8 cellular contexts compared by ENCODE assay signal in the genomic region with DNA sequence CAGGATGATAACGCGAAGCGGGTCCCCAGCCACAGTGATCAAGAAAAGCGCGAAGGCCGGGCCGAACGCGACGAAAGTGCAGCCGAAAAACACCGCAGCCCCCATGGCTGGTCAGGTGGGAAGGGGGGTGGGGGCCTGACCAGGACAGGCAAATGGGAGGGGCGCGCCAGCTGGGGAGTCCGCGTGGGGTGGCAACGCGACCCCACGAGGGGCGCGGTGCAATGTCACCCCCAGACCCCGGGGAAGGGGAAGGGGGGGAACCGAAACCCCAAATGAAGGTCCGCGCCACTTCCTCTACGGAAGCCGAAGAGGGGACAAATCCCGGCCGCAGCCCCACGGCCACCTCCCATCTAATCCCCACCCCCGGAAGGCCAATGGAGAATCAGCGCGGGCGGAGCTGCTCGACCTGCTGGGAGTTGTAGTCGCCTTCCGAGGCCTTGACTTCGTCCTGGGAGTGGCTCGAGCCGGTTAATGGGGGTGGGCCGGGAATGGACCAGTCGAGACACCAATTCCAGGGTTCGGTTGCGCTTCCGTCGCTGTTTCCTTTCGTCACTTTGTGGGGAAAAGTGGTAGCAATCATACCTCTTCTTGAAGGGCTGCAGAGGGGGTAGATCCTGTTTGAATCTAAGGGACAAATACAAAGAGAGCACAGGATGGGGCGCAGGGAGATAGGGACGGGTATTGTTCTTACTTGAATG. TPM values are rescaled to one million over a fixed set of nuclear protein-coding genes. Genes with fewer than 3 reads are reported as not detected.
DNase-seq lines count a peak whose midpoint lies in the region; ATAC-seq, FAIRE-seq and TF ChIP-seq lines count a peak whose summit lies in the region.

A gene (minus strand): TSS at position 311 of the 698 bp plus-strand sequence. CDS start 206 bp downstream, at position 105.

- peaks cover 9% of the 10 kb centered on the region for H3K4me1 ChIP-seq in keratinocyte (ENCODE audit: control insufficient read depth, extremely low read depth, insufficient read depth, low read length)

- peak within 1 kb of the TSS; percentile 84 for H2AFZ ChIP-seq in keratinocyte (ENCODE audit: control insufficient read depth, low read length)

- no peaks in the 10 kb centered on the region for H4K20me1 ChIP-seq in keratinocyte (ENCODE audit: control insufficient read depth, extremely low read depth, insufficient read depth, low read length)

- no peaks in the 10 kb centered on the region for H3K9me3 ChIP-seq in keratinocyte (ENCODE audit: control insufficient read depth, low read depth, low read length)

- peaks cover 17 to 27% of the 10 kb centered on the region in 2 experiments for H3K36me3 ChIP-seq in keratinocyte (ENCODE audit: control insufficient read depth in 2 of 2, extremely low read depth in 1 of 2, insufficient read depth in 2 of 2, low read length in 2 of 2)

- peak within 1 kb of the TSS; percentile 99 for H3K9ac ChIP-seq in keratinocyte (ENCODE audit: control insufficient read depth, extremely low read depth, insufficient read depth, low read length)

- ATAC-seq in HG03432 (IDR thresholded peaks at IDR 0.05; ENCODE audit: unreplicated experiment), result peak; percentile 91

- no peaks in the 10 kb centered on the region for H3K27me3 ChIP-seq in keratinocyte (ENCODE audit: control insufficient read depth, extremely low read depth, insufficient read depth, low read length)

- no peaks in the 10 kb centered on the region for H3K9me1 ChIP-seq in keratinocyte (ENCODE audit: control insufficient read depth, extremely low read depth, insufficient read depth, low read length)

- H3K79me2 ChIP-seq in keratinocyte (ENCODE audit: control insufficient read depth, insufficient read depth, low read length), result peaks cover 27% of the 10 kb centered on the region

- TF ChIP-seq CTCF in keratinocyte (optimal IDR thresholded peaks at IDR 0.05 in 1 of 3, IDR thresholded peaks at IDR 0.05 in 1 of 3, conservative IDR thresholded peaks at IDR 0.05 in 1 of 3; ENCODE audit: extremely low read depth in 1 of 3, insufficient read depth in 2 of 3, low read length in 3 of 3), result no peak

- dilution Hi-C loops in keratinocyte (cut with MboI; ENCODE audit: extremely low pct_ligation_motif_present, low sequenced_read_pairs), result no loop called here

- TF ChIP-seq POLR2A in GM19193 (IDR thresholded peaks at IDR 0.05; ENCODE audit: extremely low read depth, insufficient read depth, insufficient read length), result peak; percentile 71

- peak within 1 kb of the TSS; percentile 99 for H3K4me2 ChIP-seq in keratinocyte (ENCODE audit: control insufficient read depth, extremely low read depth, insufficient read depth, low read depth, low read length)

- peak within 1 kb of the TSS; percentile 86 to 91 (median 91) for H3K4me3 ChIP-seq in keratinocyte (ENCODE audit: control insufficient read depth in 2 of 3, extremely low read depth in 1 of 3, insufficient read depth in 2 of 3, low read depth in 1 of 3, low read length in 3 of 3)

- peak within 1 kb of the TSS; percentile 97 for H3K27ac ChIP-seq in keratinocyte (ENCODE audit: control insufficient read depth, insufficient read depth, low read length)

- DNase-seq in AML-193 (lab: John Stamatoyannopoulos, UW) (peak; percentile 90 to 94), NCI-H510A (lab: John Stamatoyannopoulos, UW) (peak; percentile 96), cerebellar cortex (ENCODE audit: low spot score) (peak; percentile 99), keratinocyte (ENCODE audit: low read depth, low spot score) (no peak)
- DNase-seq in activated CD4-positive, CD25-positive, alpha-beta regulatory T cell treated with anti-CD3 and anti-CD28 coated beads, Interleukin-2, amount 50 U/mL, for 72 hours, result peak; percentile 89
- DNase-seq in stimulated activated CD4-positive, alpha-beta T cell treated with anti-CD3 and anti-CD28 coated beads, Interleukin-12 subunit alpha, Interleukin-12 subunit beta, amount 100 ng/mL, for 48 hours (ENCODE audit: low read depth in 2 of 3, low spot score in 1 of 3), result peak; percentile 89 to 93 (median 91)

- peak; percentile 41 for FAIRE-seq in keratinocyte (lab: Jason Lieb, UNC)

RNA-seq across cellular contexts. Expression of the gene that starts here (rescaled TPM):
- polyA plus RNA-seq in keratinocyte, result 149 to 174 TPM (median 151 TPM) in 3 replicates
- 20.1 TPM for polyA plus RNA-seq in keratinocyte (2011; ENCODE audit: low read depth)
- polyA plus RNA-seq in keratinocyte (2011; cell fraction: cytosol; rRNA removed), result 144 and 146 TPM in 2 replicates
- 125 and 141 TPM in 2 replicates for polyA plus RNA-seq in keratinocyte (2011; cell fraction: nucleus; rRNA removed)
- 101 and 107 TPM in 2 replicates for polyA plus RNA-seq in keratinocyte (2012; ENCODE audit: low replicate concordance)
- 155 to 195 TPM (median 163 TPM) in 3 replicates for polyA minus RNA-seq in keratinocyte
- polyA minus RNA-seq in keratinocyte (2011; cell fraction: cytosol; rRNA and poly(A)+ RNA removed), result 147 TPM
- 44.3 and 54.5 TPM in 2 replicates for polyA minus RNA-seq in keratinocyte (2011; cell fraction: nucleus; rRNA and poly(A)+ RNA removed)
